In the genomic region with DNA sequence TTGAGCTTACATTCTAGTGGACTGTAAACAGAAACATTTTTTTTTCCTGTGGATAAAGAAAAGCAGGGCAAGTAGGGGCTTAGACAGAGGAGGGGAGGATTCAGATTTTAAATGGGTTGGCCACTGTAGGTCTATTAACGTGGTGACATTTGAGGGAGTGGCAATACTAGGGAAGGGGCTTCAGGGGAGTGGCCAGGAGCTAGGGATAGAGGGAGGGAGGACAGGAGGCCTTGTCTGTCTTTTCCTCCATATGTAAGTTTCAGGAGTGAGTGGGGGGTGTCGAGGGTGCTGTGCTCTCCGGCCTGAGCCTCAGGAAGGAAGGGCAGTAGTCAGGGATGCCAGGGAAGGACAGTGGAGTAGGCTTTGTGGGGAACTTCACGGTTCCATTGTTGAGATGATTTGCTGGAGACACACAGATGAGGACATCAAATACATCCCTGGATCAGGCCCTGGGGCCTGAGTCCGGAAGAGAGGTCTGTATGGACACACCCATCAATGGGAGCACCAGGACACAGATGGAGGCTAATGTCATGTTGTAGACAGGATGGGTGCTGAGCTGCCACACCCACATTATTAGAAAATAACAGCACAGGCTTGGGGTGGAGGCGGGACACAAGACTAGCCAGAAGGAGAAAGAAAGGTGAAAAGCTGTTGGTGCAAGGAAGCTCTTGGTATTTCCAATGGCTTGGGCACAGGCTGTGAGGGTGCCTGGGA, we compare ENCODE assay signal across 28 cellular contexts. TPM values are rescaled to one million over a fixed set of nuclear protein-coding genes. Genes with fewer than 3 reads are reported as not detected.
DNase-seq lines count a peak whose midpoint lies in the region; ATAC-seq, FAIRE-seq and TF ChIP-seq lines count a peak whose summit lies in the region.
"Had no signal": no experiment of that assay in that cellular context is flagged by ENCODE, and none has a peak within 500 bp of the region (broad histone marks: within the 10 kb centered on the region; RNA-seq: fewer than 3 reads in every experiment).

No MANE protein-coding gene starts in this region.

- FAIRE-seq in HTR-8/SVneo (lab: Jason Lieb, UNC) (peak; percentile 51), kidney (lab: Jason Lieb, UNC) (no peak)
- FAIRE-seq: GM12891 had no signal

- no peak for TF ChIP-seq CTCF in kidney (IDR thresholded peaks at IDR 0.05; ENCODE audit: borderline replicate concordance, extremely low read depth, insufficient read depth)

- H3K36me3 ChIP-seq in kidney (ENCODE audit: control insufficient read depth in 1 of 2, insufficient read depth in 2 of 2, low read length in 2 of 2): no peaks in the 10 kb centered on the region
- H3K36me3 ChIP-seq: BLaER1 had no signal

- ATAC-seq in HG02610 (IDR thresholded peaks at IDR 0.05; ENCODE audit: unreplicated experiment): no peak
- ATAC-seq: GM23338, HCT116 had no signal

- intact Hi-C loops in kidney (cut with DNase I): no loop called here

- H3K9ac ChIP-seq in kidney (ENCODE audit: low read length in 2 of 2): no peak overlapping the region
- H3K9ac ChIP-seq: BLaER1 had no signal

- DNase-seq in HTR-8/SVneo (ENCODE audit: insufficient read length, low spot score) (no peak), SW480 (ENCODE audit: low spot score) (peak; percentile 31), kidney (peak; percentile 26), nucleus accumbens (lab: John Stamatoyannopoulos, UW) (no peak)
- DNase-seq in activated CD8-positive, alpha-beta memory T cell treated with anti-CD3 and anti-CD28 coated beads for 24 hours: no peak
- DNase-seq: ACHN; Caco-2; CD4-positive, alpha-beta T cell; DMS 273 treated with DMSO at 0.1 percent for 48 hours; Kasumi-1; NCI-H1694; NCI-H2081; NCI-H2171; NCI-H345; NCI-H524; NCI-H82; SHP77 treated with DMSO at 0.1 percent for 48 hours; SW 1271 had no signal

- no peak overlapping the region for H3K27ac ChIP-seq in kidney (ENCODE audit: low read depth in 2 of 2, low read length in 2 of 2)
- H3K27ac ChIP-seq: BLaER1, SK-N-MC had no signal

- H3K4me3 ChIP-seq in kidney (ENCODE audit: low read length in 2 of 2): no peak overlapping the region
- H3K4me3 ChIP-seq: BLaER1, GM23338, SK-N-MC had no signal

- no peaks in the 10 kb centered on the region for H3K9me3 ChIP-seq in kidney (ENCODE audit: control insufficient read depth in 1 of 2, low read length in 2 of 2)
- H3K9me3 ChIP-seq: BLaER1, Caco-2 had no signal

- peaks cover 0 to 4% of the 10 kb centered on the region in 2 donors for H3K4me1 ChIP-seq in kidney (ENCODE audit: control insufficient read depth in 1 of 2, insufficient read depth in 1 of 2, low read depth in 1 of 2, low read length in 2 of 2)
- H3K4me1 ChIP-seq: BLaER1, Caco-2 had no signal

RNA-seq across cellular contexts. Expression of a gene that starts 6.5 kb away (rescaled TPM):
- not detected for total RNA-seq in kidney
- polyA plus RNA-seq in kidney (ENCODE audit: insufficient read depth, low read depth, low replicate concordance): not detected
- total RNA-seq: Caco-2; CD4-positive, alpha-beta T cell; G401; GM23338; MCF 10A; OCI-LY7; RPMI7951 had no signal
- polyA plus RNA-seq: GM23338 had no signal

RNA-seq across cellular contexts. Expression of a gene that starts 6.8 kb away (rescaled TPM):
- total RNA-seq in kidney: not detected
- polyA plus RNA-seq in kidney (ENCODE audit: insufficient read depth, low read depth, low replicate concordance): not detected
- total RNA-seq: Caco-2; CD4-positive, alpha-beta T cell; G401; GM23338; MCF 10A; OCI-LY7; RPMI7951 had no signal

RNA-seq across cellular contexts. Expression of a gene that starts 13.4 kb away (rescaled TPM):
- total RNA-seq in kidney: 33.9 TPM
- 11.1 TPM for polyA plus RNA-seq in kidney (ENCODE audit: insufficient read depth, low read depth, low replicate concordance)
- total RNA-seq: CD4-positive, alpha-beta T cell; G401; MCF 10A; OCI-LY7; RPMI7951 had no signal

RNA-seq across cellular contexts. Expression of a gene that starts 17.2 kb away (rescaled TPM):
- 41.1 TPM for total RNA-seq in kidney
- 2.6 TPM for polyA plus RNA-seq in kidney (ENCODE audit: insufficient read depth, low read depth, low replicate concordance)
- total RNA-seq: CD4-positive, alpha-beta T cell; G401; GM23338; OCI-LY7; RPMI7951 had no signal

RNA-seq across cellular contexts. Expression of a gene that starts 20.8 kb away (rescaled TPM):
- total RNA-seq in kidney: 37.8 TPM
- 21.3 TPM for polyA plus RNA-seq in kidney (ENCODE audit: insufficient read depth, low read depth, low replicate concordance)

Comparison
In these comparisons a context has a peak if more than half of its experiments do, and no peak if none do; other contexts are left out.
1. DNase-seq: peak in SW480 (single experiment) and kidney (single experiment); none in HTR-8/SVneo (single experiment), nucleus accumbens (0 of 56) and activated CD8-positive, alpha-beta memory T cell treated with anti-CD3 and anti-CD28 coated beads for 24 hours (single experiment).